In the genomic region with DNA sequence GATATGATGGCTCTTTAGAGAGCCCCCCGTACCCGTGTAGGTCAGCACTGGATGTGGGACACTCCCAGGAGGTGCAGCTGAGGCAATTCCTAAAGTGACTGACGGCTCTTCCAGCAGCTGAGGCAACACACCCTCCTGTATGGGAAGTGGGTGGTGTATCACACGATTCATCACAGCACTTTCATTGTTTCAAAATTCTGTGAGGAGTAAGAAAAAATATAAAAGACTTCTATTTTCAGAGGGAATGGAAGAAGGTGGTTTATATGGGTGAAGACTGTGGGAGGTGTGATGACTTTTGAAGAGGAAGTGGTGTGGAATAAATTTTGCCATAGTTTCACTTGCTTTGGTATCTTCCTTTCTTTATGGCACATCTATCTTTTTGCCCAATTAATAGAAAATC, we compare ENCODE assay signal across 14 cellular contexts. TPM values are rescaled to one million over a fixed set of nuclear protein-coding genes. Genes with fewer than 3 reads are reported as not detected.
DNase-seq lines count a peak whose midpoint lies in the region; ATAC-seq and TF ChIP-seq lines count a peak whose summit lies in the region.
"Had no signal": no experiment of that assay in that cellular context is flagged by ENCODE, and none has a peak within 500 bp of the region (broad histone marks: within the 10 kb centered on the region; RNA-seq: fewer than 3 reads in every experiment).

No MANE protein-coding gene starts in this region.

- no peaks in the 10 kb centered on the region for H3K79me2 ChIP-seq in H9 (ENCODE audit: insufficient read depth, low read length)

- H2BK12ac ChIP-seq in H9 (ENCODE audit: insufficient read length, low read depth, low read length), result no peak overlapping the region

- H2AK5ac ChIP-seq in H9 (ENCODE audit: insufficient read length, low read length), result no peak overlapping the region

- H3K27me3 ChIP-seq in thyroid gland (no peaks in the 10 kb centered on the region), H9 (ENCODE audit: insufficient read depth, low read length) (no peaks in the 10 kb centered on the region)
- H3K27me3 ChIP-seq: esophagus squamous epithelium had no signal

- no peak overlapping the region for H3K18ac ChIP-seq in H9 (ENCODE audit: insufficient read length, low read depth, low read length)

- H3K4me3 Mint-ChIP-seq in T-helper 17 cell (peak overlapping the region; percentile 13), H9 (no peak overlapping the region)
- H3K4me3 Mint-ChIP-seq: CD4-positive, CD25-positive, alpha-beta regulatory T cell; T-helper 1 cell treated with Interleukin-12 subunit alpha and Interleukin-12 subunit beta and Interleukin-4 antibody, amounts not matched to agents 30 μg/mL and 1 μg/mL, for 36 hours had no signal

- peaks cover 4% of the 10 kb centered on the region for H3K36me3 Mint-ChIP-seq in T-helper 17 cell (ENCODE audit: low read depth)
- H3K36me3 Mint-ChIP-seq in H9 (ENCODE audit: insufficient read depth in 1 of 3, low read depth in 3 of 3), result no peaks in the 10 kb centered on the region
- H3K36me3 Mint-ChIP-seq: CD4-positive, CD25-positive, alpha-beta regulatory T cell had no signal

- intact Hi-C loops in thyroid gland (cut with DNase I), result no loop called here

- H3K4me1 Mint-ChIP-seq in T-helper 17 cell, result peaks cover 22% of the 10 kb centered on the region
- no peaks in the 10 kb centered on the region for H3K4me1 Mint-ChIP-seq in H9

- ATAC-seq in T-helper 17 cell, result no peak
- ATAC-seq: left lobe of liver, Panc1 had no signal

- no peak overlapping the region for H2BK20ac ChIP-seq in H9 (ENCODE audit: low read depth, low read length, poor library complexity, severe bottlenecking)

- H3K27me3 Mint-ChIP-seq in T-helper 17 cell, result peaks cover 31% of the 10 kb centered on the region
- no peaks in the 10 kb centered on the region for H3K27me3 Mint-ChIP-seq in H9 (ENCODE audit: low read depth)

- no peak overlapping the region for H3K23ac ChIP-seq in H9 (ENCODE audit: insufficient read length, low read depth, low read length)

- H4K5ac ChIP-seq in H9 (ENCODE audit: insufficient read length, low read depth, low read length), result no peak overlapping the region

- H3K79me1 ChIP-seq in H9 (ENCODE audit: insufficient read depth, low read depth, low read length, poor library complexity, severe bottlenecking), result no peaks in the 10 kb centered on the region

- no peak overlapping the region for H2BK15ac ChIP-seq in H9 (ENCODE audit: low read depth, low read length)

- no peak overlapping the region for H2AFZ ChIP-seq in H9 (ENCODE audit: low read length)

- no peaks in the 10 kb centered on the region for H4K20me1 ChIP-seq in H9 (ENCODE audit: control insufficient read depth, insufficient read depth, insufficient read length)

- no peak overlapping the region for H3K4me3 ChIP-seq in thyroid gland (replicated peaks in 1 of 3)
- H3K4me3 ChIP-seq: esophagus squamous epithelium had no signal

- H3K4me1 ChIP-seq in thyroid gland (no peaks in the 10 kb centered on the region), H9 (ENCODE audit: insufficient read depth, low read length) (no peaks in the 10 kb centered on the region; the same call in 1 of the 2 replicates)

- TF ChIP-seq CTCF in thyroid gland (IDR thresholded peaks at IDR 0.05), result no peak
- TF ChIP-seq CTCF in H9 (conservative IDR thresholded peaks at IDR 0.05), result no peak

- no peak overlapping the region for H4K91ac ChIP-seq in H9 (ENCODE audit: insufficient read length, low read depth, low read length)

- no peak overlapping the region for H2BK120ac ChIP-seq in H9 (ENCODE audit: low read depth, low read length, poor library complexity, severe bottlenecking)

- no peaks in the 10 kb centered on the region for H3K9me3 Mint-ChIP-seq in H9
- H3K9me3 Mint-ChIP-seq: T-helper 1 cell treated with Interleukin-12 subunit alpha and Interleukin-12 subunit beta and Interleukin-4 antibody, amounts not matched to agents 30 μg/mL and 1 μg/mL, for 36 hours had no signal

- DNase-seq in CD1c-positive myeloid dendritic cell (ENCODE audit: extremely low spot score) (peak; percentile 49), COLO829 (ENCODE audit: low spot score) (peak; percentile 69), T-helper 17 cell (no peak), myocyte (ENCODE audit: low read depth) (peak; percentile 29), thyroid gland (no peak), GM19240 (ENCODE audit: insufficient read length, low spot score) (no peak), H9 (no peak)
- DNase-seq: CD4-positive, CD25-positive, alpha-beta regulatory T cell; esophagus squamous epithelium; hippocampal formation; NCI-H1105 had no signal

- H3K23me2 ChIP-seq in H9 (ENCODE audit: insufficient read length, low read depth, low read length, poor library complexity, severe bottlenecking), result no peaks in the 10 kb centered on the region

- 58 to 73% methylated on average over 4 of the region's 4 CpGs for WGBS in thyroid gland, 2 donors
- WGBS in H9 (ENCODE audit: extremely low coverage, insufficient read length, low lambda C conversion rate), result no CpG with 5 or more reads among the region's 4 CpGs

- no peak overlapping the region for H3K56ac ChIP-seq in H9 (ENCODE audit: insufficient read length, low read depth, low read length)

- no peak overlapping the region for H3K14ac ChIP-seq in H9 (ENCODE audit: insufficient read depth, low read length)

- no peak for TF ChIP-seq POLR2A in thyroid gland (IDR thresholded peaks at IDR 0.05)

- no peak overlapping the region for H3K9ac ChIP-seq in H9 (ENCODE audit: extremely low read depth, insufficient read length, low read length)

- no peak overlapping the region for H3K27ac ChIP-seq in thyroid gland
- no peak overlapping the region for H3K27ac ChIP-seq in H9 (ENCODE audit: insufficient read length, low read depth, low read length)
- H3K27ac ChIP-seq: esophagus squamous epithelium had no signal

- H3T11ph ChIP-seq in H9 (ENCODE audit: low read length), result no peak overlapping the region

- H3K4ac ChIP-seq in H9 (ENCODE audit: low read depth, low read length), result no peak overlapping the region

- H3K4me2 ChIP-seq in H9 (ENCODE audit: insufficient read depth, insufficient read length, low read length), result no peak overlapping the region

- H3K9me3 ChIP-seq in T-helper 17 cell (ENCODE audit: control insufficient read depth, low read length, poor library complexity, severe bottlenecking), result peaks cover 2% of the 10 kb centered on the region
- no peaks in the 10 kb centered on the region for H3K9me3 ChIP-seq in thyroid gland
- H3K9me3 ChIP-seq in H9 (ENCODE audit: control insufficient read depth, low read depth, low read length), result no peaks in the 10 kb centered on the region
- H3K9me3 ChIP-seq: esophagus squamous epithelium had no signal

- H4K8ac ChIP-seq in H9 (replicated peaks; ENCODE audit: insufficient read length, low read depth, low read length), result no peak overlapping the region

- H2BK5ac ChIP-seq in H9 (ENCODE audit: insufficient read length, low read length), result no peak overlapping the region

- H3K27ac Mint-ChIP-seq in T-helper 17 cell (no peak overlapping the region), H9 (no peak overlapping the region)
- H3K27ac Mint-ChIP-seq: CD4-positive, CD25-positive, alpha-beta regulatory T cell; T-helper 1 cell treated with Interleukin-12 subunit alpha and Interleukin-12 subunit beta and Interleukin-4 antibody, amounts not matched to agents 30 μg/mL and 1 μg/mL, for 36 hours had no signal

- H3K36me3 ChIP-seq in thyroid gland, result no peaks in the 10 kb centered on the region
- H3K36me3 ChIP-seq: esophagus squamous epithelium had no signal

RNA-seq across cellular contexts. Expression of gene QPCT, which starts 22.3 kb away (rescaled TPM):
- total RNA-seq in T-helper 17 cell, result 1 to 10 TPM in 1 of 2 donors, under 1 TPM in 1; 0.78 to 1.0 TPM
- 0.24 TPM in 1 of 2 replicates, not detected in the other for total RNA-seq in myocyte
- polyA plus RNA-seq in myocyte (2012), result 0.14 TPM
- total RNA-seq in thyroid gland, result 1 to 10 TPM; 1.0 to 6.0 (median 4.3) TPM
- total RNA-seq in H9 (2021), result not detected in 2 replicates
- total RNA-seq: CD4-positive, CD25-positive, alpha-beta regulatory T cell had no signal

RNA-seq across cellular contexts. Expression of gene PRKD3, which starts 42.1 kb away (rescaled TPM):
- total RNA-seq in T-helper 17 cell (10 to 100 TPM; 25.4 to 27.0 TPM), myocyte (19.6 and 24.2 TPM in 2 replicates), thyroid gland (10 to 100 TPM; 31.3 to 45.2 (median 42.2) TPM), H9 (2021) (63.3 and 63.8 TPM in 2 replicates)
- polyA plus RNA-seq in myocyte (2012), result 11.9 TPM

Comparison
In these comparisons a context has a peak if more than half of its experiments do, and no peak if none do; other contexts are left out.
1. DNase-seq: peak in CD1c-positive myeloid dendritic cell (single experiment), COLO829 (single experiment) and myocyte (single experiment); none in T-helper 17 cell (0 of 3), thyroid gland (0 of 2), GM19240 (single experiment) and H9 (single experiment).